8 cellular contexts compared by ENCODE assay signal in genomic region chr1:28507646-28508434, GRCh38. TPM values are rescaled to one million over a fixed set of nuclear protein-coding genes. Genes with fewer than 3 reads are reported as not detected.
DNase-seq lines count a peak whose midpoint lies in the region; FAIRE-seq and TF ChIP-seq lines count a peak whose summit lies in the region.

No MANE protein-coding gene starts in this region.

- FAIRE-seq in kidney (lab: Jason Lieb, UNC) = no peak

- H3K27me3 ChIP-seq in subcutaneous abdominal adipose tissue (ENCODE audit: control insufficient read depth in 5 of 5, insufficient read depth in 4 of 5, low read length in 5 of 5) = no peaks in the 10 kb centered on the region

- no peaks in the 10 kb centered on the region for H3K9me3 ChIP-seq in kidney (ENCODE audit: control insufficient read depth in 1 of 2, low read length in 2 of 2)
- H3K9me3 ChIP-seq in subcutaneous abdominal adipose tissue (ENCODE audit: control insufficient read depth in 5 of 5, low read length in 5 of 5) = no peaks in the 10 kb centered on the region

- peak overlapping the region in 1 of 2 donors; percentile 59 for H3K9ac ChIP-seq in kidney (ENCODE audit: low read length in 2 of 2)
- peak overlapping the region; percentile 6 to 92 (median 84) for H3K9ac ChIP-seq in subcutaneous abdominal adipose tissue (ENCODE audit: low read length in 5 of 5)

- DNase-seq in activated CD4-positive, alpha-beta T cell treated with anti-CD3 and anti-CD28 coated beads for 48 hours = peak; percentile 27
- DNase-seq in activated CD4-positive, alpha-beta T cell treated with anti-CD3 and anti-CD28 coated beads, Interleukin-2, amount 50 U/mL, for 4 hours = no peak
- peak; percentile 52 to 55 for DNase-seq in activated T-cell treated with anti-CD3 and anti-CD28 coated beads, Interleukin-2, amount 50 U/mL, for 48 hours
- DNase-seq in kidney (no peak), GM13976 (ENCODE audit: low spot score) (no peak), NCI-H524 treated with DMSO at 0.1 percent for 48 hours (lab: John Stamatoyannopoulos, UW) (no peak), AG08396 (ENCODE audit: low spot score) (no peak)

- peak overlapping the region; percentile 95 to 96 for H3K4me3 ChIP-seq in kidney (ENCODE audit: low read length in 2 of 2)
- H3K4me3 ChIP-seq in subcutaneous abdominal adipose tissue (ENCODE audit: low read depth in 1 of 5, low read length in 5 of 5) = peak overlapping the region; percentile 88 to 96 (median 93)

- H3K36me3 ChIP-seq in kidney (ENCODE audit: control insufficient read depth in 1 of 2, insufficient read depth in 2 of 2, low read length in 2 of 2) = peaks cover 21 to 29% of the 10 kb centered on the region in 2 donors
- peaks cover 9 to 41% (median 31%) of the 10 kb centered on the region in 5 donors for H3K36me3 ChIP-seq in subcutaneous abdominal adipose tissue (ENCODE audit: control insufficient read depth in 5 of 5, insufficient read depth in 5 of 5, low read length in 5 of 5)

- no peak overlapping the region for H3K27ac ChIP-seq in kidney (ENCODE audit: low read depth in 2 of 2, low read length in 2 of 2)
- H3K27ac ChIP-seq in subcutaneous abdominal adipose tissue (ENCODE audit: low read depth, low read length) = peak overlapping the region; percentile 83

- intact Hi-C loops in kidney (cut with DNase I) = no loop called here

- H3K4me1 ChIP-seq in kidney (ENCODE audit: control insufficient read depth in 1 of 2, insufficient read depth in 1 of 2, low read depth in 1 of 2, low read length in 2 of 2) (peaks cover 9 to 15% of the 10 kb centered on the region in 2 donors), subcutaneous abdominal adipose tissue (ENCODE audit: control insufficient read depth in 5 of 5, insufficient read depth in 5 of 5, low read length in 5 of 5) (peaks cover 7 to 61% (median 56%) of the 10 kb centered on the region in 5 donors)

- TF ChIP-seq CTCF in kidney (IDR thresholded peaks at IDR 0.05; ENCODE audit: borderline replicate concordance, extremely low read depth, insufficient read depth) (no peak), GM13976 (IDR thresholded peaks at IDR 0.05; ENCODE audit: borderline replicate concordance, control extremely low read depth, extremely low read depth, insufficient read depth, missing control alignments) (no peak)

- in situ Hi-C loops in GM13976 (cut with MboI; ENCODE audit: low sequenced_read_pairs, unreplicated experiment) = no loop called here

RNA-seq across cellular contexts. Expression of gene RCC1, which starts 2.0 kb away (rescaled TPM):
- total RNA-seq in kidney = 19.9 TPM
- 5.7 TPM for polyA plus RNA-seq in kidney (ENCODE audit: insufficient read depth, low read depth, low replicate concordance)

RNA-seq across cellular contexts. Expression of gene TRNAU1AP, which starts 45.0 kb away (rescaled TPM):
- total RNA-seq in kidney = 30.2 TPM
- polyA plus RNA-seq in kidney (ENCODE audit: insufficient read depth, low read depth, low replicate concordance) = 27.7 TPM

Comparison
In these comparisons a context has a peak if more than half of its experiments do, and no peak if none do; other contexts are left out.
1. DNase-seq: peak in activated CD4-positive, alpha-beta T cell treated with anti-CD3 and anti-CD28 coated beads for 48 hours (single experiment) and activated T-cell treated with anti-CD3 and anti-CD28 coated beads, Interleukin-2, amount 50 U/mL, for 48 hours (2 of 2); none in activated CD4-positive, alpha-beta T cell treated with anti-CD3 and anti-CD28 coated beads, Interleukin-2, amount 50 U/mL, for 4 hours (0 of 2), kidney (single experiment), GM13976 (single experiment), NCI-H524 treated with DMSO at 0.1 percent for 48 hours (single experiment) and AG08396 (single experiment).